ENCODE assay signal across 21 cellular contexts in genomic region chr12:20120296-20120695, GRCh38.
A peak's percentile ranks its signal among the peaks of the same experiment; 100 is the strongest.
DNase-seq lines count a peak whose midpoint lies in the region; ATAC-seq, FAIRE-seq and TF ChIP-seq lines count a peak whose summit lies in the region.
"Had no signal": no experiment of that assay in that cellular context is flagged by ENCODE, and none has a peak within 500 bp of the region (broad histone marks: within the 10 kb centered on the region; RNA-seq: fewer than 3 reads in every experiment).

No MANE protein-coding gene starts in this region.

- dilution Hi-C loops in endothelial cell of umbilical vein (cut with MboI; ENCODE audit: extremely low pct_ligation_motif_present, low sequenced_read_pairs) = no loop called here

- no peaks in the 10 kb centered on the region for H3K4me1 ChIP-seq in A549
- peaks cover 6% of the 10 kb centered on the region for H3K4me1 ChIP-seq in endothelial cell of umbilical vein (ENCODE audit: control insufficient read depth, extremely low read depth, insufficient read depth, low read length)
- H3K4me1 ChIP-seq in upper lobe of right lung = peaks cover 4% of the 10 kb centered on the region

- H3K36me3 ChIP-seq in endothelial cell of umbilical vein (ENCODE audit: control insufficient read depth in 2 of 2, extremely low read depth in 1 of 2, insufficient read depth in 2 of 2, low read length in 2 of 2) = no peaks in the 10 kb centered on the region
- no peaks in the 10 kb centered on the region for H3K36me3 ChIP-seq in upper lobe of right lung

- intact Hi-C loops in endothelial cell of umbilical vein (cut with micrococcal nuclease) = no loop called here
- intact Hi-C loops in upper lobe of right lung (cut with DNase I) = no loop called here

- H3K4me3 ChIP-seq in A549 (no peak overlapping the region), endothelial cell of umbilical vein (replicated peaks in 1 of 3; ENCODE audit: insufficient read depth in 1 of 3, low read depth in 1 of 3, low read length in 3 of 3) (no peak overlapping the region), retinal pigment epithelial cell (ENCODE audit: low read length) (no peak overlapping the region), upper lobe of right lung (no peak overlapping the region)

- TF ChIP-seq EP300 in A549 (IDR thresholded peaks at IDR 0.05) = no peak

- H2AFZ ChIP-seq in endothelial cell of umbilical vein (ENCODE audit: low read depth, low read length) = peak overlapping the region; percentile 9

- H3K9me1 ChIP-seq in endothelial cell of umbilical vein (replicated peaks; ENCODE audit: control insufficient read depth, extremely low read depth, insufficient read depth, low read length) = no peaks in the 10 kb centered on the region

- H3K9ac ChIP-seq in endothelial cell of umbilical vein (replicated peaks; ENCODE audit: extremely low read depth, insufficient read depth, low read length) = peak overlapping the region; percentile 31

- no peaks in the 10 kb centered on the region for H3K79me2 ChIP-seq in endothelial cell of umbilical vein (ENCODE audit: control insufficient read depth, insufficient read depth, low read length)

- H3K4me2 ChIP-seq in A549 (no peak overlapping the region), endothelial cell of umbilical vein (ENCODE audit: insufficient read depth, low read length) (peak overlapping the region; percentile 35)

- no peak for TF ChIP-seq RAD21 in A549 (conservative IDR thresholded peaks at IDR 0.05 in 1 of 2, IDR thresholded peaks at IDR 0.05 in 1 of 2)

- no peaks in the 10 kb centered on the region for H4K20me1 ChIP-seq in endothelial cell of umbilical vein (replicated peaks; ENCODE audit: control insufficient read depth, extremely low read depth, insufficient read depth, low read length)

- no peak for DNase-seq in A549 (ENCODE audit: low read depth in 1 of 2, low spot score in 1 of 2)
- peak; percentile 80 for DNase-seq in endothelial cell of umbilical vein (ENCODE audit: low read depth, low spot score)
- DNase-seq in retinal pigment epithelial cell (ENCODE audit: low read depth) = peak; percentile 61
- no peak for DNase-seq in NCI-H1048 (lab: John Stamatoyannopoulos, UW)
- no peak for DNase-seq in AG20443 (ENCODE audit: low spot score)
- no peak for DNase-seq in GM10266 (ENCODE audit: extremely low spot score)
- no peak for DNase-seq in upper lobe of right lung
- DNase-seq: 8988T, COR-L47, DMS53, Karpas-422, MM.1S, NCI-H1417, NCI-H1930, NCI-H2171, NCI-H82 had no signal

- peak; percentile 39 for FAIRE-seq in A549 (lab: Jason Lieb, UNC)
- no peak for FAIRE-seq in endothelial cell of umbilical vein (lab: Jason Lieb, UNC)
- FAIRE-seq: GM12892, GM19239, RCC 7860 had no signal

- ATAC-seq in A549 (no peak), SK-N-SH treated with all-trans-retinoic acid at 6 μM for 48 hours (peak; percentile 30; the same call in 1 of the 3 replicates), upper lobe of right lung (no peak)
- ATAC-seq: HCT116 had no signal

- no peaks in the 10 kb centered on the region for H3K9me3 ChIP-seq in A549
- H3K9me3 ChIP-seq in endothelial cell of umbilical vein (replicated peaks; ENCODE audit: control insufficient read depth, insufficient read depth, low read length) = no peaks in the 10 kb centered on the region
- H3K9me3 ChIP-seq in upper lobe of right lung = no peaks in the 10 kb centered on the region

- no peak overlapping the region for H3K27ac ChIP-seq in A549
- peak overlapping the region; percentile 41 for H3K27ac ChIP-seq in endothelial cell of umbilical vein (ENCODE audit: insufficient read depth, low read depth, low read length)
- no peak overlapping the region for H3K27ac ChIP-seq in upper lobe of right lung

- POLR2A ChIA-PET in A549 (lab: Yijun Ruan, JAX) (no interaction called here), endothelial cell of umbilical vein (lab: Charles Lee) (no interaction called here)

- TF ChIP-seq CTCF in A549 (IDR thresholded peaks at IDR 0.05) (no peak), endothelial cell of umbilical vein (IDR thresholded peaks at IDR 0.05; ENCODE audit: extremely low read depth in 1 of 2, insufficient read depth in 1 of 2, low read depth in 1 of 2, low read length in 2 of 2) (no peak), retinal pigment epithelial cell (conservative IDR thresholded peaks at IDR 0.05; ENCODE audit: low read depth, low read length) (no peak), GM10266 (IDR thresholded peaks at IDR 0.05; ENCODE audit: control insufficient read depth, insufficient read depth, low read depth, missing control alignments) (no peak), upper lobe of right lung (IDR thresholded peaks at IDR 0.05) (no peak)

- CTCF ChIA-PET in A549 (lab: Yijun Ruan, JAX) (no interaction called here), endothelial cell of umbilical vein (lab: Charles Lee) (interaction anchor here (0.7 to 1.1 kb wide), 3 partner anchors 11 to 174 kb away, joined by 3 to 5 read pairs (median 4); no protein-coding TSS in a partner anchor)

- no peak for TF ChIP-seq POLR2A in A549 (IDR thresholded peaks at IDR 0.05; ENCODE audit: low read length)
- no peak for TF ChIP-seq POLR2A in endothelial cell of umbilical vein (IDR thresholded peaks at IDR 0.05; ENCODE audit: low read depth, low read length)

- H3K27me3 ChIP-seq in endothelial cell of umbilical vein (ENCODE audit: control insufficient read depth in 2 of 2, insufficient read depth in 2 of 2, low read length in 2 of 2) = no peaks in the 10 kb centered on the region
- no peaks in the 10 kb centered on the region for H3K27me3 ChIP-seq in upper lobe of right lung

- no TSS peak for BruUV-seq in endothelial cell of umbilical vein (replicated peaks; lab: Mats Ljungman, UMichigan)

TF ChIP-seq in A549, 52 proteins besides CTCF, POLR2A, EP300 and RAD21 (continues in another document):
- no peak for TF ChIP-seq ZFP36 (IDR thresholded peaks at IDR 0.05; ENCODE audit: borderline replicate concordance, partially characterized antibody)
- no peak for TF ChIP-seq HES2 (IDR thresholded peaks at IDR 0.05)
- no peak for TF ChIP-seq GATA3 (IDR thresholded peaks at IDR 0.05; ENCODE audit: borderline replicate concordance)
- TF ChIP-seq USF2 (IDR thresholded peaks at IDR 0.05) = no peak
- TF ChIP-seq FOXS1 (CRISPR knock-in tag; IDR thresholded peaks at IDR 0.05) = no peak
- TF ChIP-seq FOSL2 (IDR thresholded peaks at IDR 0.05) = no peak
- no peak for TF ChIP-seq FOSL2 (CRISPR knock-in tag; IDR thresholded peaks at IDR 0.05)
- TF ChIP-seq SMC3 (IDR thresholded peaks at IDR 0.05) = no peak
- TF ChIP-seq MAFK (IDR thresholded peaks at IDR 0.05; ENCODE audit: partially characterized antibody) = no peak

TF ChIP-seq in SK-N-SH treated with all-trans-retinoic acid at 6 μM for 48 hours, 23 proteins besides CTCF, POLR2A, EP300 and RAD21:
- TF ChIP-seq ZNF565 (CRISPR knock-in tag; conservative IDR thresholded peaks at IDR 0.05; ENCODE audit: low read depth) (no peak), PATZ1 (CRISPR knock-in tag; IDR thresholded peaks at IDR 0.05; ENCODE audit: borderline replicate concordance) (no peak), TCF4 (CRISPR knock-in tag; IDR thresholded peaks at IDR 0.05; ENCODE audit: borderline replicate concordance) (no peak)

TF ChIP-seq in endothelial cell of umbilical vein, 7 proteins besides CTCF, POLR2A, EP300 and RAD21:
- TF ChIP-seq FOS (IDR thresholded peaks at IDR 0.05; ENCODE audit: borderline replicate concordance, insufficient read depth, low read length) (peak; percentile 19), POLR2AphosphoS5 (IDR thresholded peaks at IDR 0.05; ENCODE audit: insufficient read depth, low read depth, low read length) (no peak)
TF ChIP-seq in endothelial cell of umbilical vein: peak in this region for 1.

Comparison
In these comparisons a context has a peak if more than half of its experiments do, and no peak if none do; other contexts are left out.
1. DNase-seq: peak in endothelial cell of umbilical vein (single experiment) and retinal pigment epithelial cell (single experiment); none in A549 (0 of 2), NCI-H1048 (single experiment), AG20443 (single experiment), GM10266 (single experiment) and upper lobe of right lung (single experiment).